ENCODE assay signal across 22 cellular contexts in genomic region chr12:100579844-100580243, GRCh38. TPM values are rescaled to one million over a fixed set of nuclear protein-coding genes. Genes with fewer than 3 reads are reported as not detected.
"Had no signal": no experiment of that assay in that cellular context is flagged by ENCODE, and none has a peak within 500 bp of the region (broad histone marks: within the 10 kb centered on the region; RNA-seq: fewer than 3 reads in every experiment).

No MANE protein-coding gene starts in this region.

- H3K9me3 ChIP-seq: ovary, tibial artery, vagina had no signal

- H3K4me3 ChIP-seq: dorsolateral prefrontal cortex, heart left ventricle, mucosa of descending colon, ovary, tibial artery, upper lobe of left lung, vagina had no signal

- H3K27me3 ChIP-seq: heart left ventricle, ovary, tibial artery, upper lobe of left lung, vagina had no signal

- ATAC-seq: esophagus mucosa; heart left ventricle; left lobe of liver; mucosa of descending colon; naive thymus-derived CD8-positive, alpha-beta T cell; right cardiac atrium; stimulated activated effector memory CD8-positive, alpha-beta T cell treated with anti-CD3 and anti-CD28 coated beads, Interleukin-12 subunit alpha, Interleukin-12 subunit beta, amount 100 ng/mL, for 72 hours; stimulated activated naive CD8-positive, alpha-beta T cell treated with anti-CD3 and anti-CD28 coated beads, Interleukin-15, Interleukin-2, amounts not matched to agents 100 U/mL and 50 U/mL, for 24 hours had no signal

- H3K36me3 ChIP-seq: heart left ventricle, neutrophil, ovary, tibial artery, upper lobe of left lung, vagina had no signal

- H3K4me1 ChIP-seq: vagina had no signal

- DNase-seq: cortex of kidney; dorsolateral prefrontal cortex; effector CD8-positive, alpha-beta T cell; heart left ventricle; hippocampal formation; mammary epithelial cell; mucosa of descending colon; naive thymus-derived CD8-positive, alpha-beta T cell; ovary; right cardiac atrium; stimulated activated CD4-positive, alpha-beta T cell treated with anti-CD3 and anti-CD28 coated beads, Interleukin-4, amount 100 ng/mL, for 1 hour; stimulated activated CD8-positive, alpha-beta memory T cell treated with anti-CD3 and anti-CD28 coated beads, Interleukin-4, amount 100 ng/mL, for 48 hours; stimulated activated naive CD8-positive, alpha-beta T cell treated with anti-CD3 and anti-CD28 coated beads, Interleukin-15, Interleukin-2, amounts not matched to agents 100 U/mL and 50 U/mL, for 24 hours; tibial artery; upper lobe of left lung had no signal

- FAIRE-seq: endometrium, frontal cortex had no signal

- H3K27ac ChIP-seq: dorsolateral prefrontal cortex, heart left ventricle, neutrophil, ovary, tibial artery, upper lobe of left lung, vagina had no signal

RNA-seq across cellular contexts. Expression of gene GAS2L3, which starts 6.4 kb away (rescaled TPM):
- total RNA-seq: naive thymus-derived CD8-positive, alpha-beta T cell had no signal
- polyA plus RNA-seq: naive thymus-derived CD8-positive, alpha-beta T cell had no signal
